Comparison of ENCODE assay signal across 7 cellular contexts in genomic region chr5:93621340-93621872, GRCh38. TPM values are rescaled to one million over a fixed set of nuclear protein-coding genes. Genes with fewer than 3 reads are reported as not detected.
DNase-seq lines count a peak whose midpoint lies in the region; ATAC-seq and TF ChIP-seq lines count a peak whose summit lies in the region.

No MANE protein-coding gene starts in this region.

- H3K27ac Mint-ChIP-seq in brain, result peak overlapping the region; percentile 96 to 99 (median 98)

- no peak for DNase-seq in NT2/D1 (ENCODE audit: low read depth, low spot score)
- DNase-seq in retina, result peak; percentile 97

- H3K4me3 Mint-ChIP-seq in brain, result peak overlapping the region; percentile 87 to 98 (median 93)

- peaks cover 67% of the 10 kb centered on the region for H3K4me1 Mint-ChIP-seq in brain

- H3K36me3 ChIP-seq in NT2/D1 (ENCODE audit: insufficient read depth, insufficient read length, low read length) (no peaks in the 10 kb centered on the region), iPS-15b (ENCODE audit: control insufficient read depth, insufficient read depth, low read length) (no peaks in the 10 kb centered on the region)

- H3K9me3 Mint-ChIP-seq in brain, result no peaks in the 10 kb centered on the region

- H3K27me3 ChIP-seq in NT2/D1 (ENCODE audit: insufficient read depth, insufficient read length) (peaks cover 46% of the 10 kb centered on the region), iPS-15b (ENCODE audit: control insufficient read depth, insufficient read depth, low read length) (peaks cover 72% of the 10 kb centered on the region)

- no peaks in the 10 kb centered on the region for H3K36me3 Mint-ChIP-seq in brain

- H3K4me3 ChIP-seq in GM12875 (ENCODE audit: low read depth, low read length) (peak overlapping the region; percentile 46), NT2/D1 (ENCODE audit: insufficient read length, low read depth) (peak overlapping the region; percentile 68), iPS-15b (ENCODE audit: low read depth, low read length) (peak overlapping the region; percentile 71)

- peaks cover 4% of the 10 kb centered on the region for H3K27me3 Mint-ChIP-seq in brain

- no peak for TF ChIP-seq CTCF in GM12875 (IDR thresholded peaks at IDR 0.05; ENCODE audit: borderline replicate concordance, insufficient read depth, low read depth, low read length)
- no peak for TF ChIP-seq CTCF in brain (conservative IDR thresholded peaks at IDR 0.05)

- ATAC-seq in HG03066 (IDR thresholded peaks at IDR 0.05; ENCODE audit: low read depth, unreplicated experiment), result peak; percentile 11
- no peak for ATAC-seq in GM19351 (IDR thresholded peaks at IDR 0.05; ENCODE audit: unreplicated experiment)

- no peaks in the 10 kb centered on the region for H3K4me1 ChIP-seq in NT2/D1 (ENCODE audit: insufficient read depth, insufficient read length)
- H3K4me1 ChIP-seq in iPS-15b (ENCODE audit: control insufficient read depth, insufficient read depth, low read length), result peaks cover 6% of the 10 kb centered on the region

- H3K9me3 ChIP-seq in NT2/D1 (ENCODE audit: insufficient read depth, low read length) (no peaks in the 10 kb centered on the region), iPS-15b (ENCODE audit: control insufficient read depth, insufficient read depth, low read length) (no peaks in the 10 kb centered on the region)

- H3K9ac ChIP-seq in NT2/D1 (ENCODE audit: insufficient read length, low read depth) (peak overlapping the region; percentile 50), iPS-15b (ENCODE audit: low read depth, low read length) (no peak overlapping the region)

RNA-seq across cellular contexts. Expression of gene NR2F1, which starts 38.4 kb away (rescaled TPM):
- polyA plus RNA-seq in brain (ENCODE audit: insufficient read depth, low read depth, low replicate concordance), result 356 TPM

RNA-seq across cellular contexts. Expression of gene NR2F1-AS1, which starts 40.4 kb away (rescaled TPM):
- 35.2 TPM for polyA plus RNA-seq in brain (ENCODE audit: insufficient read depth, low read depth, low replicate concordance)
